Comparison of ENCODE assay signal across 23 cellular contexts in the genomic region with DNA sequence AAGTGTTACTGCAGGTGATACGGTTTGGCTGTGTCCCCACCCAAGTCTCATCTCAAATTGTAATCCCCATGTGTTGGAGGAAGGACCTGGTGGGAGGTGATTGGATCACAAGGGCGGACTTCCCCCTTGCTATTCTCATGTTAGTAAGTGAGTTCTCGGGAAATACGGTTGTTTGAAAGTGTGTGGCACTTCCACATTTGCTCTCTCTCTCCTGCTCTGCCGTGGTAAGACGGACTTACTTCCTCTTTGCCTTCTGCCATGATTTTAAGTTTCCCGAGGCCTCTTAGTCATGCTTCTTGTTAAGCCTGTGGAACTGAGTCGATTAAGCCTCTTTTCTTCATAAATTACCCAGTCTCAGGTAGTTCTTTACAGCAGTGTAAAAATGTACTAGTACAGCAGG.
DNase-seq lines count a peak whose midpoint lies in the region; ATAC-seq, FAIRE-seq and TF ChIP-seq lines count a peak whose summit lies in the region.
"Had no signal": no experiment of that assay in that cellular context is flagged by ENCODE, and none has a peak within 500 bp of the region (broad histone marks: within the 10 kb centered on the region; RNA-seq: fewer than 3 reads in every experiment).

No MANE protein-coding gene starts in this region.

- H3K27ac ChIP-seq in breast epithelium, result no peak overlapping the region
- H3K27ac ChIP-seq in PC-3 (ENCODE audit: low read length), result no peak overlapping the region
- H3K27ac ChIP-seq in upper lobe of right lung, result no peak overlapping the region
- H3K27ac ChIP-seq: gastrocnemius medialis, prostate gland, uterus had no signal

- H3K4me1 ChIP-seq in breast epithelium, result no peaks in the 10 kb centered on the region
- peaks cover 17% of the 10 kb centered on the region for H3K4me1 ChIP-seq in PC-3 (ENCODE audit: insufficient read depth, low read length)
- no peaks in the 10 kb centered on the region for H3K4me1 ChIP-seq in upper lobe of right lung
- H3K4me1 ChIP-seq: Caco-2, gastrocnemius medialis, prostate gland, uterus had no signal

- H3K27me3 Mint-ChIP-seq in MCF 10A (ENCODE audit: insufficient read depth, unreplicated experiment), result no peaks in the 10 kb centered on the region

- peak overlapping the region; percentile 36 for H3K4me3 Mint-ChIP-seq in MCF 10A (ENCODE audit: unreplicated experiment)
- H3K4me3 Mint-ChIP-seq: H9, IgD-negative memory B cell had no signal

- H3K4me1 Mint-ChIP-seq in MCF 10A (ENCODE audit: insufficient read depth, unreplicated experiment), result peaks cover 35% of the 10 kb centered on the region

- no peaks in the 10 kb centered on the region for H3K36me3 Mint-ChIP-seq in MCF 10A (ENCODE audit: insufficient read depth, unreplicated experiment)
- H3K36me3 Mint-ChIP-seq: IgD-negative memory B cell had no signal

- DNase-seq in MCF 10A (ENCODE audit: unreplicated experiment) (no peak), breast epithelium (ENCODE audit: low spot score in 2 of 2) (no peak), PC-3 (no peak), epithelial cell of esophagus (ENCODE audit: low read depth) (peak; percentile 12), upper lobe of right lung (no peak), H54 (ENCODE audit: insufficient read length, low spot score) (no peak), NCI-H82 treated with DMSO at 0.1 percent for 48 hours (lab: John Stamatoyannopoulos, UW; ENCODE audit: unreplicated experiment) (no peak)
- DNase-seq: 8988T; Caco-2; dermis blood vessel endothelial cell; gastrocnemius medialis; H9; NCI-H1105 treated with DMSO at 0.1 percent for 48 hours; NCI-H2107; NCI-H510A treated with DMSO at 0.1 percent for 48 hours; stimulated activated CD4-positive, alpha-beta T cell treated with anti-CD3 and anti-CD28 coated beads, Interleukin-4, amount 100 ng/mL, for 1 hour; T-helper 9 cell; uterus had no signal

- 0 out of 2 replicates have a peak overlapping the region, but pooled peaks have one; percentile 84 for H2AFZ ChIP-seq in PC-3 (ENCODE audit: low read length)

- H3F3A ChIP-seq in PC-3 (ENCODE audit: low read length, unreplicated experiment), result no peaks in the 10 kb centered on the region

- H3K36me3 ChIP-seq in breast epithelium (no peaks in the 10 kb centered on the region), PC-3 (ENCODE audit: low read depth, low read length) (no peaks in the 10 kb centered on the region), upper lobe of right lung (no peaks in the 10 kb centered on the region)
- H3K36me3 ChIP-seq: gastrocnemius medialis, prostate gland, uterus had no signal

- no peaks in the 10 kb centered on the region for H3K79me2 ChIP-seq in PC-3 (ENCODE audit: low read length)

- H4K20me1 ChIP-seq in PC-3 (ENCODE audit: low read length), result no peaks in the 10 kb centered on the region

- intact Hi-C loops in MCF 10A (cut with micrococcal nuclease), result no loop called here
- intact Hi-C loops in breast epithelium (cut with DNase I; ENCODE audit: low total_unique reads), result no loop called here
- intact Hi-C loops in PC-3 (cut with micrococcal nuclease), result no loop called here
- intact Hi-C loops in upper lobe of right lung (cut with DNase I), result no loop called here

- H3K9me2 ChIP-seq in PC-3 (replicated peaks; ENCODE audit: low read length), result no peaks in the 10 kb centered on the region

- peak overlapping the region; percentile 89 for H3K27ac Mint-ChIP-seq in MCF 10A (ENCODE audit: low read depth, unreplicated experiment)
- H3K27ac Mint-ChIP-seq: H9 had no signal

- BruUV-seq in MCF 10A (replicated peaks; lab: Mats Ljungman, UMichigan) (no TSS peak), PC-3 (replicated peaks; lab: Mats Ljungman, UMichigan) (no TSS peak)

- H3K4me2 ChIP-seq in PC-3 (ENCODE audit: low read length), result no peak overlapping the region

- POLR2A ChIA-PET in MCF 10A (lab: Yijun Ruan, JAX) (interaction anchor here (0.6 to 4.5 kb wide), 7 partner anchors 11 to 114 kb away, joined by 3 to 99 read pairs (median 6); partner anchors contain the start of gene SLC7A11), PC-3 (lab: Charles Lee; ENCODE audit: unreplicated experiment) (no interaction called here)

- CTCF ChIA-PET in MCF 10A (lab: Yijun Ruan, JAX) (no interaction called here), PC-3 (lab: Charles Lee) (no interaction called here)

- no peak for FAIRE-seq in H54 (lab: Jason Lieb, UNC)
- FAIRE-seq: bronchial epithelial cell had no signal

- no peak for ATAC-seq in PC-3
- peak; percentile 77 for ATAC-seq in upper lobe of right lung
- ATAC-seq in HG03432 (IDR thresholded peaks at IDR 0.05; ENCODE audit: unreplicated experiment), result no peak
- ATAC-seq: gastrocnemius medialis had no signal

- H3K27me3 ChIP-seq in breast epithelium (no peaks in the 10 kb centered on the region), PC-3 (ENCODE audit: low read length) (no peaks in the 10 kb centered on the region), upper lobe of right lung (no peaks in the 10 kb centered on the region)
- H3K27me3 ChIP-seq: gastrocnemius medialis, uterus had no signal

- no peak for TF ChIP-seq POLR2A in breast epithelium (IDR thresholded peaks at IDR 0.05)
- TF ChIP-seq POLR2A in H54 (IDR thresholded peaks at IDR 0.05; ENCODE audit: low read depth, low read length), result no peak

- no peaks in the 10 kb centered on the region for H3K9me3 Mint-ChIP-seq in MCF 10A (ENCODE audit: unreplicated experiment)
- H3K9me3 Mint-ChIP-seq: H9, IgD-negative memory B cell had no signal

- no peaks in the 10 kb centered on the region for H3K9me3 ChIP-seq in breast epithelium
- no peaks in the 10 kb centered on the region for H3K9me3 ChIP-seq in PC-3 (ENCODE audit: low read length)
- no peaks in the 10 kb centered on the region for H3K9me3 ChIP-seq in upper lobe of right lung
- H3K9me3 ChIP-seq: Caco-2, gastrocnemius medialis, prostate gland, uterus had no signal

- TF ChIP-seq CTCF in MCF 10A (IDR thresholded peaks at IDR 0.05; ENCODE audit: unreplicated experiment), result no peak
- no peak for TF ChIP-seq CTCF in breast epithelium (IDR thresholded peaks at IDR 0.05)
- TF ChIP-seq CTCF in PC-3 (conservative IDR thresholded peaks at IDR 0.05; ENCODE audit: low read depth, low read length), result no peak
- TF ChIP-seq CTCF in epithelial cell of esophagus (IDR thresholded peaks at IDR 0.05; ENCODE audit: insufficient read depth, low read depth, low read length, missing control alignments), result no peak
- TF ChIP-seq CTCF in upper lobe of right lung (IDR thresholded peaks at IDR 0.05), result no peak

- H3K4me3 ChIP-seq in breast epithelium, result no peak overlapping the region
- H3K4me3 ChIP-seq in PC-3 (ENCODE audit: low read length), result no peak overlapping the region
- no peak overlapping the region for H3K4me3 ChIP-seq in epithelial cell of esophagus (ENCODE audit: low read length)
- no peak overlapping the region for H3K4me3 ChIP-seq in upper lobe of right lung
- H3K4me3 ChIP-seq: gastrocnemius medialis, prostate gland, skin epidermis, uterus had no signal

- no peak overlapping the region for H3K9ac ChIP-seq in PC-3 (ENCODE audit: low read length)
